ENCODE assay signal across 2 cellular contexts in the genomic region with DNA sequence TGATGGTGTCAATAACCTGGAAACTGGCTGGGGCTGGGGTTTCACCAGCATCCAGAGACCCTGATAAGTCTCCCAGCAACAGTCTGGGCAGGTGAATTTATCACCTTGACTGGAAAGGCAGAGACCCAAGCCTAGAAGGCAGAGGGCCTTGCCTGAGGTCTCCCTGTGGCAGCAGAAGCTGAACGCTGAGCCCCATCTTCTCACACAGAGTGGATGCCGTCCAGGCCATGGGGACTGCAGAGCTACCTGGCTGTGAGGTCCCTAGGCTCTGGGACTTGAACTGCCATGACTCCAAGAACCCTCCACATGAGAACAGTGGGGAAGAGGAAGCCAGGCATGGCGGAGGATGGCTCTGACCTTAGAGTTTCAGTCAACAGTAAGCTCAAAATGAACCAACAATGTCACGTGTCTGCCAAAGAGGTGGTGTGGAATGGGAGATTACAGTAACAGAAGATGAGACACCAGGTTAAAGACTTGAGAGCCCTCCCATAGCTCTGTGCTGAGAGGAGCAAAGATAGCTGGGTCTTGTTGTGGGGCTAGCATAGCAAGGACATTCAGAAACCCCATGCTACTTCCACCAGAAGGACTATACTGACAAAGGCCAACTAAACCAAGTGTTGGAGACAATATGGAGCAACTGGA.
TF ChIP-seq lines count a peak whose summit lies in the region.

No MANE protein-coding gene starts in this region.

TF ChIP-seq in IMR-90, 13 proteins besides CTCF, POLR2A, EP300 and RAD21:
- no peak for TF ChIP-seq RFX5 (IDR thresholded peaks at IDR 0.05; ENCODE audit: low read depth, low read length)
- TF ChIP-seq FOS (IDR thresholded peaks at IDR 0.05; ENCODE audit: low read depth, low read length): no peak
- TF ChIP-seq, protein P1, sequence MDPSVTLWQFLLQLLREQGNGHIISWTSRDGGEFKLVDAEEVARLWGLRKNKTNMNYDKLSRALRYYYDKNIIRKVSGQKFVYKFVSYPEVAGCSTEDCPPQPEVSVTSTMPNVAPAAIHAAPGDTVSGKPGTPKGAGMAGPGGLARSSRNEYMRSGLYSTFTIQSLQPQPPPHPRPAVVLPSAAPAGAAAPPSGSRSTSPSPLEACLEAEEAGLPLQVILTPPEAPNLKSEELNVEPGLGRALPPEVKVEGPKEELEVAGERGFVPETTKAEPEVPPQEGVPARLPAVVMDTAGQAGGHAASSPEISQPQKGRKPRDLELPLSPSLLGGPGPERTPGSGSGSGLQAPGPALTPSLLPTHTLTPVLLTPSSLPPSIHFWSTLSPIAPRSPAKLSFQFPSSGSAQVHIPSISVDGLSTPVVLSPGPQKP (IDR thresholded peaks at IDR 0.05; ENCODE audit: borderline replicate concordance, low read depth, low read length): no peak
- no peak for TF ChIP-seq NFE2L2 (IDR thresholded peaks at IDR 0.05; ENCODE audit: low read depth, low read length)
- TF ChIP-seq BHLHE40 (IDR thresholded peaks at IDR 0.05; ENCODE audit: low read depth, low read length): no peak
- TF ChIP-seq RCOR1 (IDR thresholded peaks at IDR 0.05; ENCODE audit: insufficient replicate concordance, low read length): no peak
- no peak for TF ChIP-seq MXI1 (IDR thresholded peaks at IDR 0.05; ENCODE audit: borderline replicate concordance, low read depth, low read length)
- no peak for TF ChIP-seq CHD1 (IDR thresholded peaks at IDR 0.05; ENCODE audit: low read depth, low read length)
- TF ChIP-seq CEBPB (IDR thresholded peaks at IDR 0.05; ENCODE audit: low read depth, low read length): no peak
- TF ChIP-seq MAFK (IDR thresholded peaks at IDR 0.05; ENCODE audit: low read depth, low read length): no peak
- TF ChIP-seq, protein P2, sequence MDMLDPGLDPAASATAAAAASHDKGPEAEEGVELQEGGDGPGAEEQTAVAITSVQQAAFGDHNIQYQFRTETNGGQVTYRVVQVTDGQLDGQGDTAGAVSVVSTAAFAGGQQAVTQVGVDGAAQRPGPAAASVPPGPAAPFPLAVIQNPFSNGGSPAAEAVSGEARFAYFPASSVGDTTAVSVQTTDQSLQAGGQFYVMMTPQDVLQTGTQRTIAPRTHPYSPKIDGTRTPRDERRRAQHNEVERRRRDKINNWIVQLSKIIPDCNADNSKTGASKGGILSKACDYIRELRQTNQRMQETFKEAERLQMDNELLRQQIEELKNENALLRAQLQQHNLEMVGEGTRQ (IDR thresholded peaks at IDR 0.05; ENCODE audit: low read depth, low read length): no peak
- no peak for TF ChIP-seq SMC3 (IDR thresholded peaks at IDR 0.05; ENCODE audit: low read depth, low read length)
- TF ChIP-seq MAZ (IDR thresholded peaks at IDR 0.05; ENCODE audit: borderline replicate concordance, low read depth, low read length): no peak
TF ChIP-seq in IMR-90: peak in this region for 0.

TF ChIP-seq in H1, 55 proteins besides CTCF, POLR2A, EP300 and RAD21:
- no peak for TF ChIP-seq CBX5 (IDR thresholded peaks at IDR 0.05; ENCODE audit: low read depth, low read length)
- TF ChIP-seq, protein P2 (IDR thresholded peaks at IDR 0.05; ENCODE audit: low read length): no peak
- no peak for TF ChIP-seq RBBP5 (IDR thresholded peaks at IDR 0.05; ENCODE audit: borderline replicate concordance, low read depth, low read length)
- TF ChIP-seq NANOG (IDR thresholded peaks at IDR 0.05; ENCODE audit: insufficient read depth, low read depth, low read length, poor library complexity, severe bottlenecking): no peak
- TF ChIP-seq GTF2F1 (IDR thresholded peaks at IDR 0.05; ENCODE audit: borderline replicate concordance, low read depth, low read length): no peak
- no peak for TF ChIP-seq SRF (IDR thresholded peaks at IDR 0.05; ENCODE audit: low read depth, low read length)
- no peak for TF ChIP-seq CBX8 (IDR thresholded peaks at IDR 0.05; ENCODE audit: borderline replicate concordance, low read depth, low read length)
- TF ChIP-seq NRF1 (IDR thresholded peaks at IDR 0.05; ENCODE audit: low read depth, low read length): no peak
- no peak for TF ChIP-seq POU5F1 (IDR thresholded peaks at IDR 0.05; ENCODE audit: low read depth, low read length)
- TF ChIP-seq KDM1A (IDR thresholded peaks at IDR 0.05; ENCODE audit: borderline replicate concordance, low read length): no peak
- no peak for TF ChIP-seq ZNF274 (IDR thresholded peaks at IDR 0.05; ENCODE audit: borderline replicate concordance, extremely low read depth, low read length)
- no peak for TF ChIP-seq GABPA (IDR thresholded peaks at IDR 0.05; ENCODE audit: borderline replicate concordance, insufficient read depth, low read length)
- TF ChIP-seq YY1 (IDR thresholded peaks at IDR 0.05; ENCODE audit: low read depth, low read length): no peak
- no peak for TF ChIP-seq SP4 (IDR thresholded peaks at IDR 0.05; ENCODE audit: low read length)
- no peak for TF ChIP-seq RXRA (IDR thresholded peaks at IDR 0.05; ENCODE audit: insufficient read depth, low read depth, low read length)
TF ChIP-seq in H1: peak in this region for 0.
